6 cellular contexts compared by ENCODE assay signal in genomic region chr2:84126084-84126483, GRCh38.
"Had no signal": no experiment of that assay in that cellular context is flagged by ENCODE, and none has a peak within 500 bp of the region (broad histone marks: within the 10 kb centered on the region; RNA-seq: fewer than 3 reads in every experiment).

No MANE protein-coding gene starts in this region.

- H3K27me3 Mint-ChIP-seq: IgD-negative memory B cell had no signal

- H3K36me3 ChIP-seq: HAP-1 had no signal

- H3K4me3 Mint-ChIP-seq: GM23338, HFFc6, IgD-negative memory B cell had no signal

- H3K4me2 ChIP-seq: GM23338 had no signal

- ATAC-seq: GM23338, HCT116 had no signal

- H3K9me3 ChIP-seq: HAP-1 had no signal

- H3K27ac Mint-ChIP-seq: GM23338, HFFc6 had no signal

- DNase-seq: HFFc6, KBM-7 had no signal

- H3K4me3 ChIP-seq: GM23338, HAP-1 had no signal

- H2AFZ ChIP-seq: GM23338 had no signal

- H3K4me1 ChIP-seq: HAP-1 had no signal

- H3K4me1 Mint-ChIP-seq: GM23338, IgD-negative memory B cell had no signal

- H3K36me3 Mint-ChIP-seq: IgD-negative memory B cell had no signal
